Comparison of ENCODE assay signal across 8 cellular contexts in genomic region chr17:68456529-68457167, GRCh38. TPM values are rescaled to one million over a fixed set of nuclear protein-coding genes. Genes with fewer than 3 reads are reported as not detected.
DNase-seq lines count a peak whose midpoint lies in the region; ATAC-seq and TF ChIP-seq lines count a peak whose summit lies in the region.

No MANE protein-coding gene starts in this region.

- 0 to 3% (median 1%) methylated on average over 18 of the region's 18 CpGs for WGBS in ovary, 3 donors

- ATAC-seq in left cardiac atrium: peak; percentile 76 to 83

- intact Hi-C loops in left cardiac atrium (cut with DNase I) (no loop called here), ovary (cut with DNase I) (loop anchor here in 1 of 4 donors (5.0 kb wide), 1 partner anchor 56 kb away; the partner anchor contains the start of gene PRKAR1A)

- H3K4me3 ChIP-seq in ovary: peak overlapping the region; percentile 78

- peak in 1 of 3 donors; percentile 7 for TF ChIP-seq CTCF in ovary (IDR thresholded peaks at IDR 0.05)

- peak overlapping the region; percentile 78 for H3K27ac ChIP-seq in angular gyrus (ENCODE audit: low read depth, low read length)
- peak overlapping the region; percentile 69 to 70 for H3K27ac ChIP-seq in ovary

- no peaks in the 10 kb centered on the region for H3K36me3 ChIP-seq in ovary

- no peaks in the 10 kb centered on the region for H3K9me3 ChIP-seq in ovary

- DNase-seq in NCI-H1694 (lab: John Stamatoyannopoulos, UW) (peak; percentile 22), NCI-H1694 treated with DMSO at 0.1 percent for 48 hours (lab: John Stamatoyannopoulos, UW) (no peak), NCI-H2196 (lab: John Stamatoyannopoulos, UW; ENCODE audit: unreplicated experiment) (peak; percentile 63), left cardiac atrium (peak; percentile 85), ovary (peak; percentile 71 to 81 (median 76)), GM19238 (ENCODE audit: insufficient read length, low spot score) (no peak)
- DNase-seq in stimulated activated CD4-positive, alpha-beta T cell treated with anti-CD3 and anti-CD28 coated beads, Interleukin-4, amount 100 ng/mL, for 1 hour: no peak

- TF ChIP-seq POLR2A in ovary (IDR thresholded peaks at IDR 0.05): peak; percentile 43

- no peaks in the 10 kb centered on the region for H3K27me3 ChIP-seq in ovary

- peaks cover 4% of the 10 kb centered on the region for H3K4me1 ChIP-seq in ovary (ENCODE audit: insufficient read depth)

- no peak for TF ChIP-seq EP300 in ovary (IDR thresholded peaks at IDR 0.05)

RNA-seq across cellular contexts. Expression of gene WIPI1, which starts 0.6 kb away (rescaled TPM):
- total RNA-seq in left cardiac atrium (10 to 100 TPM; 35.8 to 74.3 TPM), ovary (10 to 100 TPM; 15.9 to 36.9 (median 21.3) TPM)
- 10 to 100 TPM; 18.9 to 53.3 TPM for polyA plus RNA-seq in ovary

RNA-seq across cellular contexts. Expression of gene PRKAR1A, which starts 55.6 kb away (rescaled TPM):
- total RNA-seq in left cardiac atrium (100 to 1,000 TPM; 483 to 653 TPM), ovary (100 to 1,000 TPM; 221 to 453 (median 375) TPM)
- 100 to 1,000 TPM; 137 to 501 TPM for polyA plus RNA-seq in ovary

Comparison
In these comparisons a context has a peak if more than half of its experiments do, and no peak if none do; other contexts are left out.
1. DNase-seq: peak in NCI-H1694 (single experiment), NCI-H2196 (single experiment), left cardiac atrium (single experiment) and ovary (5 of 5); none in NCI-H1694 treated with DMSO at 0.1 percent for 48 hours (single experiment), GM19238 (single experiment) and stimulated activated CD4-positive, alpha-beta T cell treated with anti-CD3 and anti-CD28 coated beads, Interleukin-4, amount 100 ng/mL, for 1 hour (single experiment).